In the genomic region with DNA sequence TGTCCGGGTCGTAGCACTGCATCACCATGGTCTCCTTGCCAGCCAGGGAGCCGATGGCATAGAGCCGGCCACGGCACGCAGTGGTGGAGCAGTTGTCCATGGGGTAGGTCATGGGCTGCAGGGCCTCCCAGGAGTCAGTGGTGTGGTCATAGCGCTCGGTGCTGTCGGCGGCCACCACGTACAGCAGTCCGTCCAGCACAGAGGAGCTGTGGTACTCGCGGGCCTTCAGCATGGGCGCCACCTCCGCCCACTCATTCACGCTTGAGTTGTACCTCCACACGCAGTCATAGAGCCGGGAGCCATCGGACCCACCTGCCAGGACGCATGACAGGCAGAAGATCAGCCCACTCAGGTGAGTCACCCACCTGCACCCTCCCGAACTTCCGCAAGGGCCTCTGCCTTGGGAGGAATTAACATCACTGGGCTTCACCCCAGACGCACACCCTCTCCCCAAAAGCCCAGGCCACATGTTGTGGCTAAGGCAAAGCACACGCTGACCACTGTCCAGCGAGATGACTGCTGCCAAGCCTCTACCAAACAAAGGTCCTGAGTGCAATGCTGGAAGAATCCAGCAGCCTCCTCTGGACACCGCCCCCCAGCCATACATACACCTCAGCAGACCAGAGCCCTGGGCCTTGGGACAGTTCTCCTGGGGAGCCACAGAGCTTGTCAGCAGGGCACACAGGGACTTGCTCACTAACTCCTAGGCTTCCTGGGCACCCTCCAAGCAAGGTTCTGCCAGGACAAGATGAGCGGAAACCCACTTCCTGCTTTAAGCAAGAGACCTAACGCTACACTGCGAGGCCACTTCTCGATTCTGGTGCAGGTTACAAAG, we compare ENCODE assay signal across 1 cellular context.
TF ChIP-seq lines count a peak whose summit lies in the region.

No MANE protein-coding gene starts in this region.

TF ChIP-seq in HEK293, 187 proteins besides CTCF, POLR2A, EP300 and RAD21 (continued from another document):
- TF ChIP-seq ZNF488 (tag by site-specific recombination; IDR thresholded peaks at IDR 0.05), result no peak
- TF ChIP-seq ZFHX2 (tag by site-specific recombination; conservative IDR thresholded peaks at IDR 0.05), result peak; percentile 74
- TF ChIP-seq ZNF660 (tag by site-specific recombination; IDR thresholded peaks at IDR 0.05), result no peak
- TF ChIP-seq GLI2 (tag by site-specific recombination; IDR thresholded peaks at IDR 0.05; ENCODE audit: borderline replicate concordance, low read depth), result no peak
- TF ChIP-seq SP7 (tag by site-specific recombination; IDR thresholded peaks at IDR 0.05), result no peak
- TF ChIP-seq ZNF514 (tag by site-specific recombination; IDR thresholded peaks at IDR 0.05), result no peak
- TF ChIP-seq ZNF664 (tag by site-specific recombination; IDR thresholded peaks at IDR 0.05), result no peak
- TF ChIP-seq ZNF302 (tag by site-specific recombination; IDR thresholded peaks at IDR 0.05; ENCODE audit: low read depth), result no peak
- peak; percentile 74 for TF ChIP-seq EGR2 (tag by site-specific recombination; IDR thresholded peaks at IDR 0.05; ENCODE audit: low read depth)
- TF ChIP-seq PRDM1 (tag by site-specific recombination; IDR thresholded peaks at IDR 0.05), result no peak
- no peak for TF ChIP-seq ZNF670 (tag by site-specific recombination; IDR thresholded peaks at IDR 0.05; ENCODE audit: low read depth)
- TF ChIP-seq IKZF3 (tag by site-specific recombination; IDR thresholded peaks at IDR 0.05), result no peak
TF ChIP-seq in HEK293: peak in this region for 3.
